In genomic region chr3:49534581-49535495, GRCh38 we compare ENCODE assay signal across 10 cellular contexts. TPM values are rescaled to one million over a fixed set of nuclear protein-coding genes. Genes with fewer than 3 reads are reported as not detected.
DNase-seq lines count a peak whose midpoint lies in the region; ATAC-seq and TF ChIP-seq lines count a peak whose summit lies in the region.
"Had no signal": no experiment of that assay in that cellular context is flagged by ENCODE, and none has a peak within 500 bp of the region (broad histone marks: within the 10 kb centered on the region; RNA-seq: fewer than 3 reads in every experiment).

No MANE protein-coding gene starts in this region.

- H2AFZ ChIP-seq in osteoblast (ENCODE audit: low read length) (no peak overlapping the region), smooth muscle cell (ENCODE audit: low read depth) (no peak overlapping the region)

- H4K20me1 ChIP-seq in osteoblast (ENCODE audit: insufficient read depth, low read length) (no peaks in the 10 kb centered on the region), smooth muscle cell (ENCODE audit: low read depth) (peaks cover 3% of the 10 kb centered on the region)

- H3K4me3 Mint-ChIP-seq in stimulated activated effector memory CD8-positive, alpha-beta T cell treated with anti-CD3 and anti-CD28 coated beads, Interleukin-12 subunit alpha, Interleukin-12 subunit beta, amount 100 ng/mL, for 72 hours, result no peak overlapping the region
- H3K4me3 Mint-ChIP-seq: activated naive CD4-positive, alpha-beta T cell treated with anti-CD3 and anti-CD28 coated beads for 36 hours; CD4-positive, CD25-positive, alpha-beta regulatory T cell had no signal

- no peaks in the 10 kb centered on the region for H3K79me2 ChIP-seq in osteoblast (ENCODE audit: insufficient read depth, low read length)
- H3K79me2 ChIP-seq in smooth muscle cell (ENCODE audit: low read depth), result no peaks in the 10 kb centered on the region

- H3K36me3 ChIP-seq in osteoblast (ENCODE audit: insufficient read depth, low read length), result peaks cover 10% of the 10 kb centered on the region
- no peaks in the 10 kb centered on the region for H3K36me3 ChIP-seq in smooth muscle cell (ENCODE audit: low read depth)
- H3K36me3 ChIP-seq in heart right ventricle, result peaks cover 0 to 55% (median 31%) of the 10 kb centered on the region in 9 donors

- peaks cover 16% of the 10 kb centered on the region for H3K4me1 Mint-ChIP-seq in stimulated activated effector memory CD8-positive, alpha-beta T cell treated with anti-CD3 and anti-CD28 coated beads, Interleukin-12 subunit alpha, Interleukin-12 subunit beta, amount 100 ng/mL, for 72 hours

- no peaks in the 10 kb centered on the region for H3K9me3 Mint-ChIP-seq in stimulated activated effector memory CD8-positive, alpha-beta T cell treated with anti-CD3 and anti-CD28 coated beads, Interleukin-12 subunit alpha, Interleukin-12 subunit beta, amount 100 ng/mL, for 72 hours
- H3K9me3 Mint-ChIP-seq: activated naive CD4-positive, alpha-beta T cell treated with anti-CD3 and anti-CD28 coated beads for 36 hours; CD4-positive, CD25-positive, alpha-beta regulatory T cell had no signal

- intact Hi-C loops in heart right ventricle (cut with DNase I), result loop anchor here in 3 of 10 donors (5.0 kb wide), 3 partner anchors 132 to 372 kb away; partner anchors contain the start of gene APEH (in 1 of the 3)

- H3K9me3 ChIP-seq in osteoblast (ENCODE audit: low read depth, low read length) (no peaks in the 10 kb centered on the region), smooth muscle cell (replicated peaks; ENCODE audit: low read depth) (no peaks in the 10 kb centered on the region), heart right ventricle (no peaks in the 10 kb centered on the region)

- H3K4me3 ChIP-seq in epithelial cell of proximal tubule (ENCODE audit: low read depth, low read length), result no peak overlapping the region
- no peak overlapping the region for H3K4me3 ChIP-seq in osteoblast (ENCODE audit: insufficient read depth, low read length)
- no peak overlapping the region for H3K4me3 ChIP-seq in smooth muscle cell
- no peak overlapping the region for H3K4me3 ChIP-seq in heart right ventricle

- peak; percentile 49 for DNase-seq in DMS53 treated with DMSO at 0.1 percent for 48 hours (lab: John Stamatoyannopoulos, UW; ENCODE audit: unreplicated experiment)
- DNase-seq in NCI-H510A (lab: John Stamatoyannopoulos, UW), result peak; percentile 9
- peak; percentile 18 for DNase-seq in epithelial cell of proximal tubule (ENCODE audit: low read depth)
- DNase-seq in osteoblast (ENCODE audit: insufficient read length, low spot score, missing footprints), result peak; percentile 57
- DNase-seq in smooth muscle cell (lab: John Stamatoyannopoulos, UW; ENCODE audit: unreplicated experiment), result no peak
- DNase-seq in heart right ventricle, result no peak
- DNase-seq in activated CD4-positive, alpha-beta T cell treated with anti-CD3 and anti-CD28 coated beads, Interleukin-2, amount 50 U/mL, for 48 hours, result no peak
- DNase-seq in stimulated activated effector memory CD8-positive, alpha-beta T cell treated with anti-CD3 and anti-CD28 coated beads, Interleukin-12 subunit alpha, Interleukin-12 subunit beta, amount 100 ng/mL, for 72 hours (ENCODE audit: low spot score in 2 of 2), result no peak
- DNase-seq: activated naive CD4-positive, alpha-beta T cell treated with anti-CD3 and anti-CD28 coated beads for 36 hours; CD4-positive, CD25-positive, alpha-beta regulatory T cell had no signal

- ATAC-seq in heart right ventricle, result no peak
- no peak for ATAC-seq in stimulated activated effector memory CD8-positive, alpha-beta T cell treated with anti-CD3 and anti-CD28 coated beads, Interleukin-12 subunit alpha, Interleukin-12 subunit beta, amount 100 ng/mL, for 72 hours

- H3K4me2 ChIP-seq in osteoblast (ENCODE audit: insufficient read depth, low read length) (no peak overlapping the region), smooth muscle cell (no peak overlapping the region)

- no peak for TF ChIP-seq CTCF in epithelial cell of proximal tubule (conservative IDR thresholded peaks at IDR 0.05; ENCODE audit: low read depth, low read length)
- TF ChIP-seq CTCF in osteoblast (IDR thresholded peaks at IDR 0.05; ENCODE audit: extremely low read depth, low read depth, low read length), result no peak
- TF ChIP-seq CTCF in smooth muscle cell (IDR thresholded peaks at IDR 0.05; ENCODE audit: borderline replicate concordance, insufficient read depth, poor library complexity, severe bottlenecking), result no peak
- no peak for TF ChIP-seq CTCF in heart right ventricle (IDR thresholded peaks at IDR 0.05)

- H3K4me1 ChIP-seq in osteoblast (ENCODE audit: insufficient read depth, low read length), result peaks cover 10% of the 10 kb centered on the region
- H3K4me1 ChIP-seq in smooth muscle cell (ENCODE audit: low read depth), result peaks cover 6% of the 10 kb centered on the region
- H3K4me1 ChIP-seq in heart right ventricle, result peaks cover 0 to 14% (median 0%) of the 10 kb centered on the region in 9 donors

- no peak overlapping the region for H3K27ac Mint-ChIP-seq in stimulated activated effector memory CD8-positive, alpha-beta T cell treated with anti-CD3 and anti-CD28 coated beads, Interleukin-12 subunit alpha, Interleukin-12 subunit beta, amount 100 ng/mL, for 72 hours
- H3K27ac Mint-ChIP-seq: activated naive CD4-positive, alpha-beta T cell treated with anti-CD3 and anti-CD28 coated beads for 36 hours; CD4-positive, CD25-positive, alpha-beta regulatory T cell had no signal

- H3K9ac ChIP-seq in smooth muscle cell (ENCODE audit: low read depth), result no peak overlapping the region

- H3K27me3 ChIP-seq in osteoblast (ENCODE audit: insufficient read depth, low read length) (no peaks in the 10 kb centered on the region), smooth muscle cell (ENCODE audit: low read depth) (no peaks in the 10 kb centered on the region), heart right ventricle (no peaks in the 10 kb centered on the region)

- H3K36me3 Mint-ChIP-seq in stimulated activated effector memory CD8-positive, alpha-beta T cell treated with anti-CD3 and anti-CD28 coated beads, Interleukin-12 subunit alpha, Interleukin-12 subunit beta, amount 100 ng/mL, for 72 hours, result peaks cover 39% of the 10 kb centered on the region

- no peak overlapping the region for H3K27ac ChIP-seq in osteoblast (ENCODE audit: low read depth, low read length)
- H3K27ac ChIP-seq in smooth muscle cell (ENCODE audit: low read depth), result no peak overlapping the region
- no peak overlapping the region for H3K27ac ChIP-seq in heart right ventricle

- H3F3A ChIP-seq in smooth muscle cell (ENCODE audit: low read depth), result no peaks in the 10 kb centered on the region

- WGBS in smooth muscle cell (ENCODE audit: low lambda C conversion rate), result 82% methylated on average over 16 of the region's 16 CpGs
- 87% methylated on average over 16 of the region's 16 CpGs for WGBS in heart right ventricle, 2 donors

RNA-seq across cellular contexts. Expression of gene BSN, which starts 19.4 kb away (rescaled TPM):
- total RNA-seq in epithelial cell of proximal tubule (under 0.01 and 0.46 TPM in 2 replicates), osteoblast (under 0.01 and 0.29 TPM in 2 replicates), smooth muscle cell (under 0.01 and 0.22 TPM in 2 replicates), heart right ventricle (1 to 10 TPM in 4 of 10 donors, under 1 TPM in 6; 0.17 to 1.4 (median 0.68) TPM)
- polyA plus RNA-seq in smooth muscle cell (0.07 and 0.50 TPM in 2 replicates), heart right ventricle (under 1 TPM; 0.06 to 0.37 TPM)
- polyA plus RNA-seq: CD4-positive, CD25-positive, alpha-beta regulatory T cell had no signal

Comparison
In these comparisons a context has a peak if more than half of its experiments do, and no peak if none do; other contexts are left out.
1. DNase-seq: peak in DMS53 treated with DMSO at 0.1 percent for 48 hours (single experiment), NCI-H510A (single experiment), epithelial cell of proximal tubule (single experiment) and osteoblast (single experiment); none in smooth muscle cell (single experiment), heart right ventricle (0 of 2), activated CD4-positive, alpha-beta T cell treated with anti-CD3 and anti-CD28 coated beads, Interleukin-2, amount 50 U/mL, for 48 hours (0 of 2) and stimulated activated effector memory CD8-positive, alpha-beta T cell treated with anti-CD3 and anti-CD28 coated beads, Interleukin-12 subunit alpha, Interleukin-12 subunit beta, amount 100 ng/mL, for 72 hours (0 of 2).